ENCODE assay signal across 1 cellular context in the genomic region with DNA sequence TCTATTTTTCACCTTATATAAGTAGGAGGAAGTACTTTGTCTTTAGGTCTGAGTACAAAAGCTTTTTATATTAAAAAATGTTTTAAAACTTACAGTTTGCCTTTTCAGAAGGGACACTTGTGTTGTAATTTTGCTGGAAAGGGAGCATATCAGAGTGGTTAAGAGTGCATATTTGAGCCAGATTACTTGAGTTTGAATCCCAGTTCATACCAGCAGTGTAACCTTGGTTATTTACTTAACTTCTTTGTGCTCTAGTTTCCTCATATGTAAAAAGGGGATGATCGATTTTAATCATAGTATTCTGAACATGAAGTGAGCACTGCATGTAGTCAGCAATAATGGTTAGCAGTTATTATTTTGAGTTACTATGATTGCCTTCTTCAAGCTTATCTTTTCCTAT.
TF ChIP-seq lines count a peak whose summit lies in the region.

No MANE protein-coding gene starts in this region.

TF ChIP-seq in liver, 16 proteins besides CTCF, POLR2A, EP300 and RAD21:
- TF ChIP-seq REST (IDR thresholded peaks at IDR 0.05) (no peak), RXRA (IDR thresholded peaks at IDR 0.05) (peak; percentile 69 to 89), FOXA2 (IDR thresholded peaks at IDR 0.05) (peak; percentile 97), ZBTB33 (IDR thresholded peaks at IDR 0.05) (peak; percentile 15), HNF4A (conservative IDR thresholded peaks at IDR 0.05) (peak; percentile 46 to 60), SP1 (IDR thresholded peaks at IDR 0.05) (peak; percentile 59), YY1 (IDR thresholded peaks at IDR 0.05) (peak; percentile 36), GABPA (IDR thresholded peaks at IDR 0.05 in 1 of 2, conservative IDR thresholded peaks at IDR 0.05 in 1 of 2) (no peak), TAF1 (conservative IDR thresholded peaks at IDR 0.05) (no peak), JUND (IDR thresholded peaks at IDR 0.05) (peak; percentile 42 to 59), HNF4G (IDR thresholded peaks at IDR 0.05) (no peak), ATF3 (IDR thresholded peaks at IDR 0.05) (no peak), FOXA1 (IDR thresholded peaks at IDR 0.05) (peak; percentile 90), EGR1 (IDR thresholded peaks at IDR 0.05; ENCODE audit: low read depth in 2 of 2) (no peak), NR2F2 (IDR thresholded peaks at IDR 0.05) (no peak)
- TF ChIP-seq, protein P1, sequence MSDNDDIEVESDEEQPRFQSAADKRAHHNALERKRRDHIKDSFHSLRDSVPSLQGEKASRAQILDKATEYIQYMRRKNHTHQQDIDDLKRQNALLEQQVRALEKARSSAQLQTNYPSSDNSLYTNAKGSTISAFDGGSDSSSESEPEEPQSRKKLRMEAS (IDR thresholded peaks at IDR 0.05), result no peak
